In the genomic region with DNA sequence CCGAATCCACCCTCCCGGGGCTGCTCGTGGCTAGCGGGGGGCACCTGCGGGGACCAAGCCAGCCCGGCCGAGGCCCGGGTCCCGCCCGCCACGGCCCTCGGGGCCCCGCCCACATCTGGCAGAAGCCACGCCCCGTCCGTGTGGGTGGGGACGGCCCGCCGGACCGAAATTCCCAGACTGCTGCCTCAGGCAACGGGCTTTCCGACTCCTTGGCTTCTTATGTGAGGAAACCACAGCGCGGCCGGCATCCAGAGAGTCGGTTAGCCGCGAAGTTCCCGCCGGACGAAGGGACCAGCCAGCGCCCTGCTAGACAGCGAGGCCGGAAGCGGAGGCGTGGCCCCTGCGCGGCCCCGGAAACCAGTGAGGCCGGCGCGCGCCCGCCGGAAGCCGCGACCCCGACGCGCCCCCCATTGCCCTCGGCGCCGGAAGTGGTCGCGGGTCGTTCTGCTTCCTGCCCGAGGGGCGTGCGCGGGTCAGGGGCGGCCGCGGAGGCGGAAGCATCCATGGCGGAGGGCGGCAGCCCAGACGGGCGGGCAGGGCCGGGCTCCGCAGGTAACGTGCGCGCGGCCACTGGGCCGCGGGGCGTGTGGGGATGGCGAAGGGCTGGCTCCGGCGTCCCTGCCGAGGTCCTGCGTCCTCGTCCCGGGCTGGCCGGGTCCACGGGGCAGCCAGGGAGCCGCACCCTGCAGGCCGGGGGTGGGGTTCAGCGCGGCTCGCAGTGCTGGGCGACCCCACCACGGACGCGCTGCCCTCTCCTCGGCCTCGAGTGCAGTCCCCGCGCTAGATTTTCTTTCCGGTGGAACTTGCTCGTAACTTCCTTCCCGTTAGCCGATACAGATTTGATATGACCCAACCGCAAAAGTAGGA, we compare ENCODE assay signal across 8 cellular contexts. TPM values are rescaled to one million over a fixed set of nuclear protein-coding genes. Genes with fewer than 3 reads are reported as not detected.
A peak's percentile ranks its signal among the peaks of the same experiment; 100 is the strongest.
DNase-seq lines count a peak whose midpoint lies in the region; ATAC-seq and TF ChIP-seq lines count a peak whose summit lies in the region.

A gene with protein sequence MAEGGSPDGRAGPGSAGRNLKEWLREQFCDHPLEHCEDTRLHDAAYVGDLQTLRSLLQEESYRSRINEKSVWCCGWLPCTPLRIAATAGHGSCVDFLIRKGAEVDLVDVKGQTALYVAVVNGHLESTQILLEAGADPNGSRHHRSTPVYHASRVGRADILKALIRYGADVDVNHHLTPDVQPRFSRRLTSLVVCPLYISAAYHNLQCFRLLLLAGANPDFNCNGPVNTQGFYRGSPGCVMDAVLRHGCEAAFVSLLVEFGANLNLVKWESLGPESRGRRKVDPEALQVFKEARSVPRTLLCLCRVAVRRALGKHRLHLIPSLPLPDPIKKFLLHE (plus strand): TSS at position 360 of the 867 bp plus-strand sequence. CDS start 144 bp downstream, at position 504.

- H2BK20ac ChIP-seq in IMR-90 (ENCODE audit: low read depth, low read length): peak within 1 kb of the TSS; percentile 30; the same call in 1 of the 2 replicates

- peak within 1 kb of the TSS; percentile 95 for H3K56ac ChIP-seq in IMR-90 (ENCODE audit: extremely low read depth, insufficient read depth, low read length)

- H3K9me3 ChIP-seq in IMR-90 (ENCODE audit: control insufficient read depth, insufficient read depth, low read length): 0 out of 2 replicates have a peak, but pooled peaks cover 4% of the 10 kb centered on the region
- H3K9me3 ChIP-seq in neuronal stem cell (replicated peaks in 1 of 2; ENCODE audit: control insufficient read depth in 2 of 2, insufficient read depth in 1 of 2, low read depth in 1 of 2, low read length in 2 of 2): peaks cover 7 to 18% of the 10 kb centered on the region in 2 donors

- dilution Hi-C loops in IMR-90 (cut with HindIII; ENCODE audit: low sequenced_read_pairs, unreplicated experiment): no loop called here

- H3K27ac ChIP-seq in IMR-90 (ENCODE audit: insufficient read depth, low read length) (peak within 1 kb of the TSS; percentile 99), foreskin keratinocyte (peak within 1 kb of the TSS; percentile 28), neuronal stem cell (replicated peaks; ENCODE audit: low read length) (peak within 1 kb of the TSS; percentile 97), substantia nigra (ENCODE audit: low read depth, low read length, poor library complexity, severe bottlenecking) (peak within 1 kb of the TSS; percentile 86)

- BruUV-seq in IMR-90 (replicated peaks; lab: Mats Ljungman, UMichigan): no TSS peak

- in situ Hi-C loops in IMR-90 (cut with MboI; ENCODE audit: low sequenced_read_pairs): no loop called here

- no peaks in the 10 kb centered on the region for H4K20me1 ChIP-seq in IMR-90 (ENCODE audit: insufficient read depth, low read length)

- H3K14ac ChIP-seq in IMR-90 (replicated peaks; ENCODE audit: low read depth, low read length) (peak within 1 kb of the TSS; percentile 96), neuronal stem cell (ENCODE audit: low read length) (peak within 1 kb of the TSS; percentile 33)

- H2AFZ ChIP-seq in IMR-90 (replicated peaks; ENCODE audit: low read length, poor library complexity) (peak within 1 kb of the TSS; percentile 94), neuronal stem cell (ENCODE audit: low read length) (peak within 1 kb of the TSS; percentile 96)

- POLR2A ChIA-PET in IMR-90 (lab: Charles Lee; ENCODE audit: unreplicated experiment): interaction anchor here (0.5 kb wide), 1 partner anchor 302 kb away, joined by 3 read pairs; no protein-coding TSS in a partner anchor

- H3K4me1 ChIP-seq in IMR-90 (ENCODE audit: control insufficient read depth, insufficient read depth, low read length) (peaks cover 9% of the 10 kb centered on the region), foreskin keratinocyte (peaks cover 4% of the 10 kb centered on the region), neuronal stem cell (ENCODE audit: control insufficient read depth in 2 of 2, insufficient read depth in 1 of 2, low read depth in 1 of 2, low read length in 2 of 2) (peaks cover 8 to 11% of the 10 kb centered on the region in 2 donors)

- peak; percentile 88 for TF ChIP-seq POLR2A in IMR-90 (IDR thresholded peaks at IDR 0.05; ENCODE audit: low read depth, low read length)

- ATAC-seq in GM21529 (IDR thresholded peaks at IDR 0.05; ENCODE audit: unreplicated experiment) (peak; percentile 82), IMR-90 (ENCODE audit: low read depth) (peak; percentile 87), foreskin keratinocyte (peak; percentile 74)

- H3K9me1 ChIP-seq in IMR-90 (ENCODE audit: insufficient read depth, low read length): peaks cover 9% of the 10 kb centered on the region

- DNase-seq in DMS79 treated with DMSO at 0.1 percent for 48 hours (lab: John Stamatoyannopoulos, UW) (peak; percentile 67), IMR-90 (peak; percentile 85), SIG-M5 (lab: John Stamatoyannopoulos, UW) (peak; percentile 6), activated gamma-delta T cell (lab: John Stamatoyannopoulos, UW) (peak; percentile 81), foreskin keratinocyte (peak; percentile 61 to 69), neuronal stem cell (ENCODE audit: low spot score) (peak; percentile 86), substantia nigra (lab: John Stamatoyannopoulos, UW) (peak in 47 of 49 donors; percentile 13 to 89 (median 59))

- H4K91ac ChIP-seq in IMR-90 (ENCODE audit: insufficient read depth, low read depth, low read length): peak within 1 kb of the TSS; percentile 96
- H4K91ac ChIP-seq in neuronal stem cell (ENCODE audit: low read depth, low read length, poor library complexity): peak within 1 kb of the TSS; percentile 23

- peak within 1 kb of the TSS; percentile 98 for H3K4ac ChIP-seq in IMR-90 (ENCODE audit: low read depth, low read length)
- no peak within 1 kb of the TSS for H3K4ac ChIP-seq in neuronal stem cell (ENCODE audit: low read length)

- CTCF ChIA-PET in IMR-90 (lab: Yijun Ruan, JAX): no interaction called here

- H2BK15ac ChIP-seq in IMR-90 (ENCODE audit: low read depth, low read length) (peak within 1 kb of the TSS; percentile 94; the same call in 2 of the 3 replicates), neuronal stem cell (ENCODE audit: low read length) (no peak within 1 kb of the TSS)

- intact Hi-C loops in IMR-90 (cut with micrococcal nuclease): no loop called here

- H2BK120ac ChIP-seq in IMR-90 (ENCODE audit: low read depth, low read length): peak within 1 kb of the TSS; percentile 94
- H2BK120ac ChIP-seq in neuronal stem cell (ENCODE audit: low read depth, low read length): no peak within 1 kb of the TSS

- TF ChIP-seq CTCF in IMR-90 (conservative IDR thresholded peaks at IDR 0.05; ENCODE audit: low read depth, low read length) (no peak), foreskin keratinocyte (conservative IDR thresholded peaks at IDR 0.05) (no peak)

- H3K18ac ChIP-seq in IMR-90 (ENCODE audit: low read depth, low read length): peak within 1 kb of the TSS; percentile 99
- peak within 1 kb of the TSS; percentile 98 for H3K18ac ChIP-seq in neuronal stem cell (ENCODE audit: low read length)

- H3K9ac ChIP-seq in IMR-90 (ENCODE audit: low read depth, low read length) (peak within 1 kb of the TSS; percentile 98), neuronal stem cell (ENCODE audit: low read depth, low read length, poor library complexity) (peak within 1 kb of the TSS; percentile 94)

- H3K4me3 ChIP-seq in IMR-90 (ENCODE audit: insufficient read depth, low read depth, low read length) (peak within 1 kb of the TSS; percentile 96), neuronal stem cell (ENCODE audit: low read length in 2 of 2) (peak within 1 kb of the TSS; percentile 88)

- peaks cover 6% of the 10 kb centered on the region for H3K36me3 ChIP-seq in IMR-90 (ENCODE audit: control insufficient read depth, insufficient read depth, low read length)
- peaks cover 3 to 23% of the 10 kb centered on the region in 2 donors for H3K36me3 ChIP-seq in neuronal stem cell (replicated peaks in 1 of 2; ENCODE audit: control insufficient read depth in 2 of 2, insufficient read depth in 2 of 2, low read length in 2 of 2)

- H2BK12ac ChIP-seq in neuronal stem cell (ENCODE audit: low read length): no peak within 1 kb of the TSS

- H3K4me2 ChIP-seq in IMR-90 (ENCODE audit: low read depth, low read length) (peak within 1 kb of the TSS; percentile 100), neuronal stem cell (ENCODE audit: insufficient read depth, low read length, poor library complexity, severe bottlenecking) (peak within 1 kb of the TSS; percentile 73)

- H3K27me3 ChIP-seq in IMR-90 (ENCODE audit: control insufficient read depth, insufficient read depth, low read length) (no peaks in the 10 kb centered on the region), foreskin keratinocyte (no peaks in the 10 kb centered on the region), neuronal stem cell (ENCODE audit: control insufficient read depth in 3 of 3, insufficient read depth in 3 of 3, low read depth in 1 of 3, low read length in 3 of 3) (no peaks in the 10 kb centered on the region)

- H2AK9ac ChIP-seq in IMR-90 (replicated peaks; ENCODE audit: low read depth, low read length, poor library complexity): peak within 1 kb of the TSS; percentile 98

- H2AK5ac ChIP-seq in IMR-90 (ENCODE audit: low read depth, low read length) (peak within 1 kb of the TSS; percentile 95), neuronal stem cell (ENCODE audit: low read depth, low read length) (peak within 1 kb of the TSS; percentile 40)

- H3K23ac ChIP-seq in IMR-90 (ENCODE audit: low read depth, low read length) (peak within 1 kb of the TSS; percentile 93), neuronal stem cell (ENCODE audit: low read depth, low read length, poor library complexity) (peak within 1 kb of the TSS; percentile 92)

- H3K79me1 ChIP-seq in IMR-90 (ENCODE audit: low read depth in 1 of 2, low read length in 2 of 2): peaks cover 8 to 25% of the 10 kb centered on the region in 2 experiments; a peak in 3 of 4 replicates
- peaks cover 11% of the 10 kb centered on the region for H3K79me1 ChIP-seq in neuronal stem cell (ENCODE audit: low read depth, low read length)

- 0% methylated on average over 58 of the region's 104 CpGs; no CpG with 5 or more reads in 1 of the 2 experiments for WGBS in IMR-90 (ENCODE audit: extremely low coverage in 2 of 2, insufficient read length in 1 of 2), 2 experiments
- no CpG with 5 or more reads among the region's 104 CpGs for WGBS in neuronal stem cell (ENCODE audit: extremely low coverage in 2 of 2, insufficient read length in 2 of 2, insufficient replicate concordance in 1 of 2), 2 donors

- H4K5ac ChIP-seq in IMR-90 (ENCODE audit: low read depth, low read length): peak within 1 kb of the TSS; percentile 99

- TF ChIP-seq RAD21 in IMR-90 (IDR thresholded peaks at IDR 0.05; ENCODE audit: low read length): no peak; the same call in 1 of the 2 replicates

- H2BK5ac ChIP-seq in IMR-90 (ENCODE audit: low read depth, low read length, poor library complexity, severe bottlenecking): peak within 1 kb of the TSS; percentile 97
- H2BK5ac ChIP-seq in neuronal stem cell (ENCODE audit: low read length): peak within 1 kb of the TSS; percentile 96

- H4K8ac ChIP-seq in IMR-90 (ENCODE audit: low read depth in 2 of 2, low read length in 2 of 2) (peak within 1 kb of the TSS; percentile 73 to 95), neuronal stem cell (ENCODE audit: low read depth, low read length) (no peak within 1 kb of the TSS)

RNA-seq across cellular contexts. Expression of the gene that starts here (rescaled TPM):
- total RNA-seq in IMR-90 (2012; rRNA removed) (21.4 and 23.5 TPM in 2 replicates), foreskin keratinocyte (28.9 and 34.3 TPM in 2 replicates)
- polyA plus RNA-seq in IMR-90 (2012; rRNA removed) (37.3 and 39.6 TPM in 2 replicates), foreskin keratinocyte (40.5 and 42.5 TPM in 2 replicates)
- 29.3 and 37.4 TPM in 2 replicates for polyA plus RNA-seq in IMR-90 (2012; cell fraction: cytosol; rRNA removed)
- 61.9 and 87.8 TPM in 2 replicates for polyA plus RNA-seq in IMR-90 (2012; cell fraction: nucleus; rRNA removed; ENCODE audit: low replicate concordance)
- polyA plus RNA-seq in neuronal stem cell (2013, experiment 1 of 2): 22.8 TPM
- 20.5 TPM for polyA plus RNA-seq in neuronal stem cell (2013, experiment 2 of 2)

Comparison
In these comparisons a context has a peak if more than half of its experiments do, and no peak if none do; other contexts are left out.
1. Peak in every context shown above with its lines: DNase-seq, ATAC-seq, H3K4me3 ChIP-seq and H3K27ac ChIP-seq.
2. DNase-seq: peak in every context shown above with its lines; median percentile 86 in neuronal stem cell; 85 in IMR-90; 81 in activated gamma-delta T cell; 67 in DMS79 treated with DMSO at 0.1 percent for 48 hours; 65 in foreskin keratinocyte; 59 in substantia nigra; 6 in SIG-M5.
3. H3K27ac ChIP-seq: peak in every context shown above with its lines; median percentile 99 in IMR-90; 97 in neuronal stem cell; 86 in substantia nigra; 28 in foreskin keratinocyte.